ENCODE assay signal across 1 cellular context in the genomic region with DNA sequence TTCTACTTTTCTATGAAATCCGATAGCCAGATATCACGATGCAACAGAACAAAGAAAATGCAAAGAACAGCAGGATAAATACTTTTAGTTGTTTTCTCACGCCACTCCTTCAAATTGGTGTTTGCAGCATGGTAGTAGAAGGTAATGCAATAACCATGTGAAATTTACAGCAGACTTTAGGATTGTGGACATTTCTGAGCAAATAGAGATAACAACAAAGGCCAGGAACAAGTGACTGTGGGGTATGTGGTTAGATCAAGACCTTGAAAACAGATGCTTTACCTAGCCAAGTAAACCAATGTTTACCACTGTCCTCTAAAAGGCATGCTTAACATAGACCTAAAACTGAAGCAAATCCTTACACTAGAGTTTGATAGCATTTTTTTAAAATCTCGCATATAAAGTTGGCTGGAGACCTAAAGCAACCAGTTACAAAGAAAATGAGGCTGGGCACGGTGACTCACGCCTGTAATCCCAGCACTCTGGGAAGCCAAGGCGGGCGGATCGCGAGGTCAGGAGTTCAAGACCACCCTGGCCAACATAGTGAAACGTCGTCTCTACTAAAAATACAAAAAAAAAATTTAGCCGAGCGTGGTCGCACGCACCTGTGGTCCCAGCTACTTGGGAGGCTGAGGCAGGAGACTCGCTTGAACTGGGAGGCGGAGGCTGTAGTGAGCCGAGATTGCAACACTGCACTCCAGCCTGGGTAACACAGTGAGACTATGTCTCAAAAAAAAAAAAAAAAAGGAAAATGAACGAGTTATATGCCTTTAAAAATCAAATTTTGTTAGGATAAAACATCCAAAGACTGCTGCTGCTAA.
TF ChIP-seq lines count a peak whose summit lies in the region.

No MANE protein-coding gene starts in this region.

TF ChIP-seq in IMR-90, 13 proteins besides CTCF, POLR2A, EP300 and RAD21:
- TF ChIP-seq BHLHE40 (IDR thresholded peaks at IDR 0.05; ENCODE audit: low read depth, low read length) = no peak
- TF ChIP-seq ELK1 (IDR thresholded peaks at IDR 0.05; ENCODE audit: borderline replicate concordance, low read depth, low read length) = no peak
- no peak for TF ChIP-seq RFX5 (IDR thresholded peaks at IDR 0.05; ENCODE audit: low read depth, low read length)
- TF ChIP-seq CHD1 (IDR thresholded peaks at IDR 0.05; ENCODE audit: low read depth, low read length) = no peak
- no peak for TF ChIP-seq MAZ (IDR thresholded peaks at IDR 0.05; ENCODE audit: borderline replicate concordance, low read depth, low read length)
- no peak for TF ChIP-seq MXI1 (IDR thresholded peaks at IDR 0.05; ENCODE audit: borderline replicate concordance, low read depth, low read length)
- TF ChIP-seq FOS (IDR thresholded peaks at IDR 0.05; ENCODE audit: low read depth, low read length) = no peak
- no peak for TF ChIP-seq SMC3 (IDR thresholded peaks at IDR 0.05; ENCODE audit: low read depth, low read length)
- TF ChIP-seq USF2 (IDR thresholded peaks at IDR 0.05; ENCODE audit: low read depth, low read length) = no peak
- no peak for TF ChIP-seq RCOR1 (IDR thresholded peaks at IDR 0.05; ENCODE audit: insufficient replicate concordance, low read length)
- TF ChIP-seq MAFK (IDR thresholded peaks at IDR 0.05; ENCODE audit: low read depth, low read length) = no peak
- TF ChIP-seq NFE2L2 (IDR thresholded peaks at IDR 0.05; ENCODE audit: low read depth, low read length) = no peak
- no peak for TF ChIP-seq CEBPB (IDR thresholded peaks at IDR 0.05; ENCODE audit: low read depth, low read length)
TF ChIP-seq in IMR-90: peak in this region for 0.
